In genomic region chr21:45819478-45820170, GRCh38 we compare ENCODE assay signal across 10 cellular contexts.
DNase-seq lines count a peak whose midpoint lies in the region; TF ChIP-seq lines count a peak whose summit lies in the region.
"Had no signal": no experiment of that assay in that cellular context is flagged by ENCODE, and none has a peak within 500 bp of the region (broad histone marks: within the 10 kb centered on the region; RNA-seq: fewer than 3 reads in every experiment).

No MANE protein-coding gene starts in this region.

- H3K27me3 ChIP-seq in HL-60 (ENCODE audit: insufficient read depth, poor library complexity, severe bottlenecking) (no peaks in the 10 kb centered on the region), neutrophil (no peaks in the 10 kb centered on the region)

- peak overlapping the region; percentile 95 for H3K27ac Mint-ChIP-seq in activated T-helper 1 cell treated with anti-CD3 and anti-CD28 coated beads, Interleukin-12 subunit alpha, Interleukin-12 subunit beta, Interleukin-2, Interleukin-4 antibody, amounts not matched to agents 30 ng/mL and 10 ng/mL and 1 ng/mL, durations not matched to agents 14 hours and 24 hours and 36 hours
- H3K27ac Mint-ChIP-seq in immature natural killer cell = no peak overlapping the region

- TF ChIP-seq CTCF in HL-60 (IDR thresholded peaks at IDR 0.05; ENCODE audit: insufficient read depth, low read length) = no peak
- no peak for TF ChIP-seq CTCF in neutrophil (IDR thresholded peaks at IDR 0.05)

- H3K36me3 Mint-ChIP-seq in activated T-helper 1 cell treated with anti-CD3 and anti-CD28 coated beads, Interleukin-12 subunit alpha, Interleukin-12 subunit beta, Interleukin-2, Interleukin-4 antibody, amounts not matched to agents 30 ng/mL and 10 ng/mL and 1 ng/mL, durations not matched to agents 14 hours and 24 hours and 36 hours (ENCODE audit: low read depth) = peaks cover 3% of the 10 kb centered on the region
- H3K36me3 Mint-ChIP-seq in immature natural killer cell = no peaks in the 10 kb centered on the region

- H3K36me3 ChIP-seq in neutrophil = no peaks in the 10 kb centered on the region

- no peaks in the 10 kb centered on the region for H3K9me3 Mint-ChIP-seq in activated T-helper 1 cell treated with anti-CD3 and anti-CD28 coated beads, Interleukin-12 subunit alpha, Interleukin-12 subunit beta, Interleukin-2, Interleukin-4 antibody, amounts not matched to agents 30 ng/mL and 10 ng/mL and 1 ng/mL, durations not matched to agents 14 hours and 24 hours and 36 hours
- no peaks in the 10 kb centered on the region for H3K9me3 Mint-ChIP-seq in immature natural killer cell

- H3K4me3 ChIP-seq in HL-60 (replicated peaks; ENCODE audit: insufficient read depth, low read length) (no peak overlapping the region), neutrophil (ENCODE audit: low read depth in 1 of 2, low read length in 1 of 2) (no peak overlapping the region)
- H3K4me3 ChIP-seq: coronary artery had no signal

- DNase-seq in NCI-H1092 treated with DMSO at 0.1 percent for 48 hours (lab: John Stamatoyannopoulos, UW) (peak; percentile 46), NCI-H1092 (lab: John Stamatoyannopoulos, UW) (no peak), HL-60 (ENCODE audit: low read depth in 1 of 2, low spot score in 1 of 2) (no peak), kidney tubule cell (ENCODE audit: low spot score) (no peak), NOMO-1 (lab: John Stamatoyannopoulos, UW; ENCODE audit: unreplicated experiment in 2 of 2) (no peak), immature natural killer cell (no peak)
- no peak for DNase-seq in activated T-helper 1 cell treated with anti-CD3 and anti-CD28 coated beads, Interleukin-12 subunit alpha, Interleukin-12 subunit beta, Interleukin-2, Interleukin-4 antibody, amounts not matched to agents 30 ng/mL and 10 ng/mL and 1 ng/mL, durations not matched to agents 14 hours and 24 hours and 36 hours (ENCODE audit: low spot score)

- H3K4me1 Mint-ChIP-seq in activated T-helper 1 cell treated with anti-CD3 and anti-CD28 coated beads, Interleukin-12 subunit alpha, Interleukin-12 subunit beta, Interleukin-2, Interleukin-4 antibody, amounts not matched to agents 30 ng/mL and 10 ng/mL and 1 ng/mL, durations not matched to agents 14 hours and 24 hours and 36 hours (ENCODE audit: low read depth) = peaks cover 51% of the 10 kb centered on the region
- no peaks in the 10 kb centered on the region for H3K4me1 Mint-ChIP-seq in immature natural killer cell

- intact Hi-C loops in activated T-helper 1 cell treated with anti-CD3 and anti-CD28 coated beads, Interleukin-12 subunit alpha, Interleukin-12 subunit beta, Interleukin-2, Interleukin-4 antibody, amounts not matched to agents 30 ng/mL and 10 ng/mL and 1 ng/mL, durations not matched to agents 14 hours and 24 hours and 36 hours (cut with micrococcal nuclease) = loop anchor here (1.0 to 5.0 kb wide), 8 partner anchors 68 to 679 kb away; no protein-coding TSS in a partner anchor

- H3K4me3 Mint-ChIP-seq in activated T-helper 1 cell treated with anti-CD3 and anti-CD28 coated beads, Interleukin-12 subunit alpha, Interleukin-12 subunit beta, Interleukin-2, Interleukin-4 antibody, amounts not matched to agents 30 ng/mL and 10 ng/mL and 1 ng/mL, durations not matched to agents 14 hours and 24 hours and 36 hours = no peak overlapping the region
- no peak overlapping the region for H3K4me3 Mint-ChIP-seq in immature natural killer cell

- no peaks in the 10 kb centered on the region for H3K9me3 ChIP-seq in neutrophil

- H3K27me3 Mint-ChIP-seq in activated T-helper 1 cell treated with anti-CD3 and anti-CD28 coated beads, Interleukin-12 subunit alpha, Interleukin-12 subunit beta, Interleukin-2, Interleukin-4 antibody, amounts not matched to agents 30 ng/mL and 10 ng/mL and 1 ng/mL, durations not matched to agents 14 hours and 24 hours and 36 hours (ENCODE audit: insufficient read depth) = peaks cover 2% of the 10 kb centered on the region
- H3K27me3 Mint-ChIP-seq in immature natural killer cell (ENCODE audit: low read depth in 3 of 3) = peaks cover 3 to 19% (median 4%) of the 10 kb centered on the region in 3 donors

- peaks cover 41 to 43% of the 10 kb centered on the region in 2 experiments for H3K4me1 ChIP-seq in neutrophil (ENCODE audit: control insufficient read depth in 1 of 2, insufficient read depth in 1 of 2, low read depth in 1 of 2, low read length in 1 of 2)

- H3K27ac ChIP-seq in HL-60 (replicated peaks) = peak overlapping the region; percentile 99
- peak overlapping the region; percentile 55 for H3K27ac ChIP-seq in neutrophil
- H3K27ac ChIP-seq: 22Rv1, coronary artery had no signal
